ENCODE assay signal across 8 cellular contexts in the genomic region with DNA sequence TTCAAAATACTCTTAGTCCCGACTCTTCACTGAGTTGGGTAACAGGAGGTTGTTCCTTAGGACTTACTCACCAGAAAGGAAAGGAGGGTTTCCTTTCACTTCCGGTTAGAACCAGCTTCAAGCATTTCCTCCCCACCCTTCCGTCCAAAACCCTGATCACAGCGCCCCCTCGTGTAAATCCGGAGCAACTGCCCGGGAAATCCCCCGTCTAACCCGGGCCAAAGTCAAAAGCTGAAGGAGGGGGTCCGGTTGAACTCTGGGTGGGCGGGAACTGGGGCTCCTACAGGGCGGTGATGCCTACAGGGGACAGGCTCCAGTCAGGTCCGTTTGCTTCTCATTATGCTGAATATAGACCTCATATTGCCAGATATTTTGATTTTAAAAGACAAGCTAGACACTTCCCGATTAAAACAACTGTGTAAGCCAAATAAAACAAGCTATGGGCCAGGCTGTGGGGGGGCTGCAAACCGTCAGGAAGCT. TPM values are rescaled to one million over a fixed set of nuclear protein-coding genes. Genes with fewer than 3 reads are reported as not detected.
A peak's percentile ranks its signal among the peaks of the same experiment; 100 is the strongest.
DNase-seq lines count a peak whose midpoint lies in the region; ATAC-seq lines count a peak whose summit lies in the region.

No MANE protein-coding gene starts in this region.

- peak; percentile 94 for ATAC-seq in GM21723 (IDR thresholded peaks at IDR 0.05; ENCODE audit: unreplicated experiment)

- H3K4me1 ChIP-seq in neuronal stem cell (ENCODE audit: control insufficient read depth in 2 of 2, insufficient read depth in 1 of 2, low read depth in 1 of 2, low read length in 2 of 2), result no peaks in the 10 kb centered on the region

- no peak overlapping the region for H2BK5ac ChIP-seq in neuronal stem cell (ENCODE audit: low read length)

- no peak overlapping the region for H3K9ac ChIP-seq in neuronal stem cell (ENCODE audit: low read depth, low read length, poor library complexity)

- no peak overlapping the region for H4K91ac ChIP-seq in neuronal stem cell (ENCODE audit: low read depth, low read length, poor library complexity)

- no peaks in the 10 kb centered on the region for H3K79me1 ChIP-seq in neuronal stem cell (ENCODE audit: low read depth, low read length)

- no peak overlapping the region for H3K4me3 ChIP-seq in neuronal stem cell (ENCODE audit: low read length in 2 of 2)

- in situ Hi-C loops in KBM-7 (cut with MboI; ENCODE audit: low pct_unique_long_range_greater_than_20kb, low sequenced_read_pairs), result no loop called here

- no peak overlapping the region for H2BK12ac ChIP-seq in neuronal stem cell (ENCODE audit: low read length)

- WGBS in neuronal stem cell (ENCODE audit: extremely low coverage in 2 of 2, insufficient read length in 2 of 2, insufficient replicate concordance in 1 of 2), 2 donors, result no CpG with 5 or more reads among the region's 15 CpGs

- no peak overlapping the region for H4K8ac ChIP-seq in neuronal stem cell (ENCODE audit: low read depth, low read length)

- no peaks in the 10 kb centered on the region for H3K36me3 ChIP-seq in neuronal stem cell (replicated peaks in 1 of 2; ENCODE audit: control insufficient read depth in 2 of 2, insufficient read depth in 2 of 2, low read length in 2 of 2)

- no peaks in the 10 kb centered on the region for H3K27me3 ChIP-seq in neuronal stem cell (ENCODE audit: control insufficient read depth in 3 of 3, insufficient read depth in 3 of 3, low read depth in 1 of 3, low read length in 3 of 3)

- H3K14ac ChIP-seq in neuronal stem cell (ENCODE audit: low read length), result no peak overlapping the region

- no peak overlapping the region for H3K4me2 ChIP-seq in neuronal stem cell (ENCODE audit: insufficient read depth, low read length, poor library complexity, severe bottlenecking)

- H3K27ac ChIP-seq in neuronal stem cell (replicated peaks; ENCODE audit: low read length), result no peak overlapping the region

- H2AK5ac ChIP-seq in neuronal stem cell (ENCODE audit: low read depth, low read length), result no peak overlapping the region

- peaks cover 0 to 9% of the 10 kb centered on the region in 2 donors for H3K9me3 ChIP-seq in neuronal stem cell (replicated peaks in 1 of 2; ENCODE audit: control insufficient read depth in 2 of 2, insufficient read depth in 1 of 2, low read depth in 1 of 2, low read length in 2 of 2)

- peak; percentile 85 for DNase-seq in DMS53 treated with DMSO at 0.1 percent for 48 hours (lab: John Stamatoyannopoulos, UW; ENCODE audit: unreplicated experiment)
- peak; percentile 89 for DNase-seq in KBM-7
- DNase-seq in RPMI7951 (ENCODE audit: low read depth), result peak; percentile 82
- peak; percentile 64 for DNase-seq in activated T-helper 1 cell treated with Interleukin-2 at 50 U/mL for 16 hours (ENCODE audit: low read depth)
- DNase-seq in fibroblast of the conjunctiva (ENCODE audit: low read depth), result peak; percentile 87
- DNase-seq in neuronal stem cell (ENCODE audit: low spot score), result peak; percentile 65
- peak; percentile 86 for DNase-seq in stromal cell of bone marrow (ENCODE audit: low read depth)

- H3K23ac ChIP-seq in neuronal stem cell (ENCODE audit: low read depth, low read length, poor library complexity), result no peak overlapping the region

- H2BK120ac ChIP-seq in neuronal stem cell (ENCODE audit: low read depth, low read length), result no peak overlapping the region

- H2BK15ac ChIP-seq in neuronal stem cell (ENCODE audit: low read length), result no peak overlapping the region

- peak overlapping the region; percentile 96 for H2AFZ ChIP-seq in neuronal stem cell (ENCODE audit: low read length)

- H3K4ac ChIP-seq in neuronal stem cell (ENCODE audit: low read length), result no peak overlapping the region

- H3K18ac ChIP-seq in neuronal stem cell (ENCODE audit: low read length), result no peak overlapping the region

RNA-seq across cellular contexts. Expression of gene MTARC2, which starts 15.0 kb away (rescaled TPM):
- total RNA-seq in RPMI7951 (2014; rRNA removed; shearing (Covaris generic)), result 1.1 and 2.4 TPM in 2 replicates
- polyA plus RNA-seq in neuronal stem cell (2013, experiment 1 of 2), result not detected
- polyA plus RNA-seq in neuronal stem cell (2013, experiment 2 of 2), result not detected

RNA-seq across cellular contexts. Expression of gene C1orf115, which starts 43.0 kb away (rescaled TPM):
- 0.72 and 0.88 TPM in 2 replicates for total RNA-seq in RPMI7951 (2014; rRNA removed; shearing (Covaris generic))
- polyA plus RNA-seq in neuronal stem cell (2013, experiment 1 of 2), result 3.8 TPM
- 3.9 TPM for polyA plus RNA-seq in neuronal stem cell (2013, experiment 2 of 2)

RNA-seq across cellular contexts. Expression of gene MTARC1, which starts 53.6 kb away (rescaled TPM):
- total RNA-seq in RPMI7951 (2014; rRNA removed; shearing (Covaris generic)), result 0.29 TPM in 1 of 2 replicates, not detected in the other
- 9.6 TPM for polyA plus RNA-seq in neuronal stem cell (2013, experiment 1 of 2)
- polyA plus RNA-seq in neuronal stem cell (2013, experiment 2 of 2), result 9.9 TPM
